ENCODE assay signal across 9 cellular contexts in genomic region chr10:74854610-74855009, GRCh38. TPM values are rescaled to one million over a fixed set of nuclear protein-coding genes. Genes with fewer than 3 reads are reported as not detected.
DNase-seq lines count a peak whose midpoint lies in the region; FAIRE-seq and TF ChIP-seq lines count a peak whose summit lies in the region.
"Had no signal": no experiment of that assay in that cellular context is flagged by ENCODE, and none has a peak within 500 bp of the region (broad histone marks: within the 10 kb centered on the region; RNA-seq: fewer than 3 reads in every experiment).

No MANE protein-coding gene starts in this region.

- H3K79me2 ChIP-seq in OCI-LY1 (ENCODE audit: insufficient read depth, low read length), result peaks cover 81% of the 10 kb centered on the region

- H3K4me2 ChIP-seq in OCI-LY1 (ENCODE audit: low read length), result peak overlapping the region; percentile 44

- peak overlapping the region; percentile 89 for H3K27ac Mint-ChIP-seq in glutamatergic neuron (ENCODE audit: unreplicated experiment)

- H3K4me1 Mint-ChIP-seq in glutamatergic neuron (ENCODE audit: low read depth, unreplicated experiment), result peaks cover 19% of the 10 kb centered on the region

- peak overlapping the region; percentile 15; the same call in 1 of the 2 replicates for H3K27ac ChIP-seq in 22Rv1
- H3K27ac ChIP-seq in OCI-LY1 (ENCODE audit: low read depth, low read length, poor library complexity, severe bottlenecking), result peak overlapping the region; percentile 87

- H3K9me3 Mint-ChIP-seq in glutamatergic neuron (ENCODE audit: unreplicated experiment), result peaks cover 2% of the 10 kb centered on the region

- peaks cover 3% of the 10 kb centered on the region for H3K27me3 Mint-ChIP-seq in glutamatergic neuron (ENCODE audit: unreplicated experiment)

- peaks cover 6% of the 10 kb centered on the region for H3K36me3 Mint-ChIP-seq in glutamatergic neuron (ENCODE audit: unreplicated experiment)

- H3K4me1 ChIP-seq in OCI-LY1 (ENCODE audit: insufficient read depth, low read length, severe bottlenecking), result peaks cover 53% of the 10 kb centered on the region

- H3K9ac ChIP-seq in OCI-LY1 (ENCODE audit: low read length), result peak overlapping the region; percentile 34

- intact Hi-C loops in head of caudate nucleus (cut with DNase I), result no loop called here

- H3K9me3 ChIP-seq in OCI-LY1 (ENCODE audit: low read length), result no peaks in the 10 kb centered on the region

- no peaks in the 10 kb centered on the region for H3K27me3 ChIP-seq in OCI-LY1 (ENCODE audit: insufficient read depth, low read length)

- H3K36me3 ChIP-seq in OCI-LY1 (ENCODE audit: insufficient read depth, low read length), result peaks cover 14% of the 10 kb centered on the region

- no peak overlapping the region for H2AFZ ChIP-seq in OCI-LY1 (ENCODE audit: low read length)

- H3F3A ChIP-seq in OCI-LY1 (ENCODE audit: insufficient read depth, low read length), result 0 out of 2 replicates have a peak, but pooled peaks cover 5% of the 10 kb centered on the region

- H3K4me3 ChIP-seq in OCI-LY1 (ENCODE audit: low read depth, low read length, poor library complexity, severe bottlenecking), result peak overlapping the region; percentile 6

- no peak for TF ChIP-seq CTCF in 22Rv1 (IDR thresholded peaks at IDR 0.05)
- no peak for TF ChIP-seq CTCF in OCI-LY1 (IDR thresholded peaks at IDR 0.05; ENCODE audit: low read length)
- no peak for TF ChIP-seq CTCF in glutamatergic neuron (IDR thresholded peaks at IDR 0.05; ENCODE audit: partially characterized antibody, unreplicated experiment)
- TF ChIP-seq CTCF in D721Med (IDR thresholded peaks at IDR 0.05; ENCODE audit: insufficient read depth, missing control alignments), result no peak

- DNase-seq in GM18507 (ENCODE audit: extremely low spot score, insufficient read length, low read depth) (no peak), glutamatergic neuron (no peak), Ammon's horn (ENCODE audit: low spot score) (no peak), globus pallidus (ENCODE audit: low spot score) (no peak), D721Med (ENCODE audit: insufficient read length, low spot score) (no peak), head of caudate nucleus (no peak)
- DNase-seq: H7 had no signal

- no peak overlapping the region for H3K4me3 Mint-ChIP-seq in glutamatergic neuron (ENCODE audit: unreplicated experiment)

- FAIRE-seq in GM18507 (lab: Jason Lieb, UNC) (peak; percentile 70), D721Med (lab: Jason Lieb, UNC) (no peak)

- H4K20me1 ChIP-seq in OCI-LY1 (ENCODE audit: insufficient read depth, low read length), result no peaks in the 10 kb centered on the region

- no peaks in the 10 kb centered on the region for H3K9me2 ChIP-seq in OCI-LY1 (ENCODE audit: low read depth, low read length)

RNA-seq across cellular contexts. Expression of gene KAT6B, which starts 28.2 kb away (rescaled TPM):
- total RNA-seq in glutamatergic neuron (ENCODE audit: unreplicated experiment), result 75.3 TPM
